Comparison of ENCODE assay signal across 17 cellular contexts in genomic region chr9:20744046-20744630, GRCh38.
"Had no signal": no experiment of that assay in that cellular context is flagged by ENCODE, and none has a peak within 500 bp of the region (broad histone marks: within the 10 kb centered on the region; RNA-seq: fewer than 3 reads in every experiment).

No MANE protein-coding gene starts in this region.

- ATAC-seq: activated T-helper 17 cell treated with anti-CD3 and anti-CD28 coated beads, Interleukin-2, amount 50 U/mL, for 72 hours; left lung; natural killer cell treated with Interleukin-12 subunit alpha and Interleukin-12 subunit beta and Interleukin-15 and Interleukin-18, amount 100 ng/mL, for 72 hours; psoas muscle; sciatic nerve; T-cell had no signal

- H3K4me3 ChIP-seq: left lung, psoas muscle, suprapubic skin had no signal

- DNase-seq: activated B cell treated with CpG ODN at 0.5 μM for 24 hours; activated CD4-positive, alpha-beta T cell treated with anti-CD3 and anti-CD28 coated beads, Interleukin-2, amount 10 ng/mL, durations not matched to agents 24 days and 14 days; activated CD8-positive, alpha-beta memory T cell treated with anti-CD3 and anti-CD28 coated beads for 24 hours; activated naive CD4-positive, alpha-beta T cell treated with anti-CD3 and anti-CD28 coated beads, Interleukin-2, amount 50 U/mL, for 16 hours; central memory CD4-positive, alpha-beta T cell; cortex of kidney; effector memory CD4-positive, alpha-beta T cell; left lung; psoas muscle; stimulated activated CD4-positive, alpha-beta T cell treated with anti-CD3 and anti-CD28 coated beads, Interleukin-12 subunit alpha, Interleukin-12 subunit beta, amount 100 ng/mL, for 4 hours; stimulated activated naive CD4-positive, alpha-beta T cell treated with Interleukin-2 at 50 U/mL for 16 hours; T-cell had no signal

- H3K9me3 ChIP-seq: left lung, psoas muscle, suprapubic skin had no signal

- H3K27me3 ChIP-seq: left lung, suprapubic skin had no signal

- H3K4me1 ChIP-seq: left lung, psoas muscle, suprapubic skin had no signal

- H3K27ac ChIP-seq: epithelial cell of prostate, left lung, psoas muscle, suprapubic skin had no signal
